16 cellular contexts compared by ENCODE assay signal in genomic region chrX:103197721-103198306, GRCh38. TPM values are rescaled to one million over a fixed set of nuclear protein-coding genes. Genes with fewer than 3 reads are reported as not detected.
DNase-seq lines count a peak whose midpoint lies in the region; FAIRE-seq and TF ChIP-seq lines count a peak whose summit lies in the region.
"Had no signal": no experiment of that assay in that cellular context is flagged by ENCODE, and none has a peak within 500 bp of the region (broad histone marks: within the 10 kb centered on the region; RNA-seq: fewer than 3 reads in every experiment).

No MANE protein-coding gene starts in this region.

- TF ChIP-seq CTCF in bronchial epithelial cell (IDR thresholded peaks at IDR 0.05; ENCODE audit: insufficient read depth, low read length, severe bottlenecking), result no peak
- no peak for TF ChIP-seq CTCF in brain microvascular endothelial cell (IDR thresholded peaks at IDR 0.05; ENCODE audit: low read depth, low read length, missing control alignments)

- FAIRE-seq in bronchial epithelial cell (lab: Jason Lieb, UNC), result no peak

- H3K36me3 ChIP-seq in bronchial epithelial cell (ENCODE audit: control insufficient read depth, insufficient read depth, low read length) (no peaks in the 10 kb centered on the region), brain microvascular endothelial cell (replicated peaks) (no peaks in the 10 kb centered on the region)
- H3K36me3 ChIP-seq: Peyer's patch had no signal

- no peak overlapping the region for H3K27ac ChIP-seq in brain microvascular endothelial cell
- H3K27ac ChIP-seq: Peyer's patch had no signal

- peak; percentile 76 for DNase-seq in ELR (ENCODE audit: low read depth)
- peak; percentile 72 for DNase-seq in HS-5 (ENCODE audit: low read depth)
- peak; percentile 46 for DNase-seq in bronchial epithelial cell (ENCODE audit: low read depth)
- DNase-seq in myocyte (ENCODE audit: low read depth), result peak; percentile 22
- DNase-seq in head of caudate nucleus, result no peak
- no peak for DNase-seq in amniotic stem cell (lab: John Stamatoyannopoulos, UW)
- DNase-seq in brain microvascular endothelial cell, result no peak
- DNase-seq: activated CD4-positive, alpha-beta T cell treated with anti-CD3 and anti-CD28 coated beads, Interleukin-2, amount 50 U/mL, for 4 hours; amygdala; CD8-positive, alpha-beta memory T cell; NCI-H146; NCI-H524; Peyer's patch; stimulated activated CD4-positive, alpha-beta T cell treated with anti-CD3 and anti-CD28 coated beads, Interleukin-4, amount 100 ng/mL, for 4 hours; T1000; trophoblast cell had no signal

- in situ Hi-C loops in brain microvascular endothelial cell (cut with HindIII; ENCODE audit: low pct_ligation_motif_present, low sequenced_read_pairs), result no loop called here

- H3K4me3 ChIP-seq in bronchial epithelial cell (ENCODE audit: low read depth, low read length), result no peak overlapping the region
- H3K4me3 ChIP-seq in brain microvascular endothelial cell (ENCODE audit: low read depth, low read length), result no peak overlapping the region
- H3K4me3 ChIP-seq: Peyer's patch had no signal

- H3K27me3 ChIP-seq in bronchial epithelial cell (ENCODE audit: control insufficient read depth, insufficient read depth, low read length) (no peaks in the 10 kb centered on the region), brain microvascular endothelial cell (replicated peaks) (no peaks in the 10 kb centered on the region)
- H3K27me3 ChIP-seq: Peyer's patch had no signal

- intact Hi-C loops in head of caudate nucleus (cut with DNase I), result no loop called here

RNA-seq across cellular contexts. Expression of gene BEX4, which starts 17.1 kb away (rescaled TPM):
- total RNA-seq in bronchial epithelial cell, result 10.3 and 17.8 TPM in 2 replicates
- 3.1 and 3.2 TPM in 2 replicates for total RNA-seq in myocyte
- polyA plus RNA-seq in myocyte (2012), result 11.4 TPM

RNA-seq across cellular contexts. Expression of gene TCEAL8, which starts 57.1 kb away (rescaled TPM):
- 60.2 and 69.2 TPM in 2 replicates for total RNA-seq in bronchial epithelial cell
- 119 and 141 TPM in 2 replicates for total RNA-seq in myocyte
- polyA plus RNA-seq in myocyte (2012), result 64.3 TPM

Comparison
In these comparisons a context has a peak if more than half of its experiments do, and no peak if none do; other contexts are left out.
1. DNase-seq: peak in ELR (single experiment), HS-5 (single experiment), bronchial epithelial cell (single experiment) and myocyte (single experiment); none in head of caudate nucleus (0 of 42), amniotic stem cell (single experiment) and brain microvascular endothelial cell (single experiment).